ENCODE assay signal across 8 cellular contexts in genomic region chr14:22482085-22482694, GRCh38.
DNase-seq lines count a peak whose midpoint lies in the region; ATAC-seq, FAIRE-seq and TF ChIP-seq lines count a peak whose summit lies in the region.
"Had no signal": no experiment of that assay in that cellular context is flagged by ENCODE, and none has a peak within 500 bp of the region (broad histone marks: within the 10 kb centered on the region; RNA-seq: fewer than 3 reads in every experiment).

No MANE protein-coding gene starts in this region.

- H3K4me3 Mint-ChIP-seq in activated naive CD8-positive, alpha-beta T cell treated with anti-CD3 and anti-CD28 coated beads, Interleukin-2, amount 50 U/mL, for 24 hours: peak overlapping the region; percentile 88

- peak overlapping the region; percentile 88 for H3K27ac Mint-ChIP-seq in activated naive CD8-positive, alpha-beta T cell treated with anti-CD3 and anti-CD28 coated beads, Interleukin-2, amount 50 U/mL, for 24 hours

- TF ChIP-seq POLR2A in gastrocnemius medialis (IDR thresholded peaks at IDR 0.05): no peak

- intact Hi-C loops in gastrocnemius medialis (cut with DNase I; ENCODE audit: low total_unique reads): no loop called here

- H3K4me3 ChIP-seq in GM08714 (ENCODE audit: low read length) (peak overlapping the region; percentile 12; the same call in 1 of the 2 replicates), gastrocnemius medialis (no peak overlapping the region), smooth muscle cell (no peak overlapping the region)

- peak overlapping the region in 3 of 4 donors; percentile 6 to 25 (median 9) for H3K27ac ChIP-seq in gastrocnemius medialis
- H3K27ac ChIP-seq in smooth muscle cell (ENCODE audit: low read depth): no peak overlapping the region
- H3K27ac ChIP-seq: RWPE1 had no signal

- H2AFZ ChIP-seq in smooth muscle cell (ENCODE audit: low read depth): no peak overlapping the region

- peaks cover 0 to 4% (median 0%) of the 10 kb centered on the region in 3 donors for H3K27me3 ChIP-seq in gastrocnemius medialis
- H3K27me3 ChIP-seq in smooth muscle cell (ENCODE audit: low read depth): no peaks in the 10 kb centered on the region

- H3K36me3 ChIP-seq in gastrocnemius medialis (no peaks in the 10 kb centered on the region), smooth muscle cell (ENCODE audit: low read depth) (no peaks in the 10 kb centered on the region)

- no peaks in the 10 kb centered on the region for H3K27me3 Mint-ChIP-seq in activated naive CD8-positive, alpha-beta T cell treated with anti-CD3 and anti-CD28 coated beads, Interleukin-2, amount 50 U/mL, for 24 hours

- H3K79me2 ChIP-seq in smooth muscle cell (ENCODE audit: low read depth): no peaks in the 10 kb centered on the region

- no peak for ATAC-seq in activated naive CD8-positive, alpha-beta T cell treated with anti-CD3 and anti-CD28 coated beads, Interleukin-2, amount 50 U/mL, for 24 hours
- ATAC-seq in gastrocnemius medialis (no peak), HG03175 (IDR thresholded peaks at IDR 0.05; ENCODE audit: unreplicated experiment) (no peak)

- H3K36me3 Mint-ChIP-seq in activated naive CD8-positive, alpha-beta T cell treated with anti-CD3 and anti-CD28 coated beads, Interleukin-2, amount 50 U/mL, for 24 hours (ENCODE audit: low read depth): peaks cover 19% of the 10 kb centered on the region

- WGBS in smooth muscle cell (ENCODE audit: low lambda C conversion rate): 77% methylated on average over 8 of the region's 8 CpGs

- H3K4me1 Mint-ChIP-seq in activated naive CD8-positive, alpha-beta T cell treated with anti-CD3 and anti-CD28 coated beads, Interleukin-2, amount 50 U/mL, for 24 hours: peaks cover 38% of the 10 kb centered on the region

- H3F3A ChIP-seq in smooth muscle cell (ENCODE audit: low read depth): peaks cover 26% of the 10 kb centered on the region

- no peak overlapping the region for H3K9ac ChIP-seq in smooth muscle cell (ENCODE audit: low read depth)

- no peaks in the 10 kb centered on the region for H3K9me3 Mint-ChIP-seq in activated naive CD8-positive, alpha-beta T cell treated with anti-CD3 and anti-CD28 coated beads, Interleukin-2, amount 50 U/mL, for 24 hours

- no peaks in the 10 kb centered on the region for H4K20me1 ChIP-seq in smooth muscle cell (ENCODE audit: low read depth)

- TF ChIP-seq CTCF in gastrocnemius medialis (IDR thresholded peaks at IDR 0.05 in 4 of 5, conservative IDR thresholded peaks at IDR 0.05 in 1 of 5) (no peak), smooth muscle cell (IDR thresholded peaks at IDR 0.05; ENCODE audit: borderline replicate concordance, insufficient read depth, poor library complexity, severe bottlenecking) (no peak)

- H3K4me1 ChIP-seq in gastrocnemius medialis (peaks cover 4 to 22% of the 10 kb centered on the region in 2 donors), smooth muscle cell (ENCODE audit: low read depth) (peaks cover 69% of the 10 kb centered on the region)

- no peak overlapping the region for H3K4me2 ChIP-seq in smooth muscle cell

- FAIRE-seq in GM19239 (lab: Jason Lieb, UNC): peak; percentile 87

- in situ Hi-C loops in gastrocnemius medialis (cut with MboI; ENCODE audit: low sequenced_read_pairs in 4 of 4): no loop called here

- no peak for DNase-seq in GM19239 (ENCODE audit: insufficient read length, low spot score)
- no peak for DNase-seq in activated naive CD8-positive, alpha-beta T cell treated with anti-CD3 and anti-CD28 coated beads, Interleukin-2, amount 50 U/mL, for 24 hours
- no peak for DNase-seq in gastrocnemius medialis
- DNase-seq in smooth muscle cell (lab: John Stamatoyannopoulos, UW; ENCODE audit: unreplicated experiment): no peak
- no peak for DNase-seq in UCSD-AML1 (lab: John Stamatoyannopoulos, UW; ENCODE audit: unreplicated experiment)

- H3K9me3 ChIP-seq in gastrocnemius medialis (no peaks in the 10 kb centered on the region), smooth muscle cell (replicated peaks; ENCODE audit: low read depth) (no peaks in the 10 kb centered on the region)
